13 cellular contexts compared by ENCODE assay signal in genomic region chr3:170759511-170760173, GRCh38.
"Had no signal": no experiment of that assay in that cellular context is flagged by ENCODE, and none has a peak within 500 bp of the region (broad histone marks: within the 10 kb centered on the region; RNA-seq: fewer than 3 reads in every experiment).

No MANE protein-coding gene starts in this region.

- H3K27me3 ChIP-seq: gastrocnemius medialis, testis had no signal

- H3K4me1 ChIP-seq: gastrocnemius medialis had no signal

- H3K9me3 ChIP-seq: gastrocnemius medialis, testis had no signal

- H3K36me3 ChIP-seq: gastrocnemius medialis had no signal

- H3K27ac ChIP-seq: gastrocnemius medialis had no signal

- FAIRE-seq: keratinocyte had no signal

- ATAC-seq: activated CD8-positive, alpha-beta memory T cell treated with anti-CD3 and anti-CD28 coated beads, Interleukin-2, amount 10 ng/mL, durations not matched to agents 7 days and 5 days; gastrocnemius medialis; naive thymus-derived CD8-positive, alpha-beta T cell; stimulated activated naive CD8-positive, alpha-beta T cell treated with anti-CD3 and anti-CD28 coated beads, Interleukin-15, amount 100 ng/mL, for 72 hours; T-helper 17 cell had no signal

- DNase-seq: activated CD8-positive, alpha-beta memory T cell treated with anti-CD3 and anti-CD28 coated beads, Interleukin-2, amount 10 ng/mL, durations not matched to agents 7 days and 5 days; activated gamma-delta T cell; activated naive CD8-positive, alpha-beta T cell treated with anti-CD3 and anti-CD28 coated beads for 36 hours; activated T-cell treated with anti-CD3 and anti-CD28 coated beads, Interleukin-2, amount 50 U/mL, for 48 hours; effector CD4-positive, alpha-beta T cell; gastrocnemius medialis; naive thymus-derived CD8-positive, alpha-beta T cell; stimulated activated CD4-positive, alpha-beta T cell treated with anti-CD3 and anti-CD28 coated beads, Interleukin-15, amount 100 ng/mL, for 24 hours; stimulated activated CD4-positive, alpha-beta T cell treated with anti-CD3 and anti-CD28 coated beads, Interleukin-4, amount 100 ng/mL, for 24 hours; stimulated activated naive CD8-positive, alpha-beta T cell treated with anti-CD3 and anti-CD28 coated beads, Interleukin-15, amount 100 ng/mL, for 72 hours; T-helper 17 cell; testis had no signal

- H3K4me3 ChIP-seq: gastrocnemius medialis, testis had no signal
